Comparison of ENCODE assay signal across 8 cellular contexts in genomic region chr5:138541511-138541910, GRCh38. TPM values are rescaled to one million over a fixed set of nuclear protein-coding genes. Genes with fewer than 3 reads are reported as not detected.
DNase-seq lines count a peak whose midpoint lies in the region; ATAC-seq, FAIRE-seq and TF ChIP-seq lines count a peak whose summit lies in the region.

No MANE protein-coding gene starts in this region.

- no peak overlapping the region for H2BK12ac ChIP-seq in H9 (ENCODE audit: insufficient read length, low read depth, low read length)

- intact Hi-C loops in activated B cell treated with CpG ODN at 0.5 μM for 24 hours (cut with micrococcal nuclease): no loop called here

- WGBS in H9 (ENCODE audit: extremely low coverage, insufficient read length, low lambda C conversion rate): no CpG with 5 or more reads among the region's 2 CpGs

- no peak overlapping the region for H2BK5ac ChIP-seq in H9 (ENCODE audit: insufficient read length, low read length)

- H2BK120ac ChIP-seq in H9 (ENCODE audit: low read depth, low read length, poor library complexity, severe bottlenecking): no peak overlapping the region

- H3K4me1 ChIP-seq in H9 (ENCODE audit: insufficient read depth, low read length) (no peaks in the 10 kb centered on the region), skeletal muscle tissue (ENCODE audit: control insufficient read depth in 3 of 3, insufficient read depth in 3 of 3, low read length in 3 of 3) (peaks cover 46 to 77% (median 50%) of the 10 kb centered on the region in 3 donors)

- no peak overlapping the region for H3K18ac ChIP-seq in H9 (ENCODE audit: insufficient read length, low read depth, low read length)

- TF ChIP-seq CTCF in H9 (conservative IDR thresholded peaks at IDR 0.05): no peak
- no peak for TF ChIP-seq CTCF in activated B cell treated with CpG ODN at 0.5 μM for 24 hours (IDR thresholded peaks at IDR 0.05)

- POLR2A ChIA-PET in activated B cell treated with CpG ODN at 0.5 μM for 24 hours (lab: Charles Lee): interaction anchor here (0.6 to 1.1 kb wide), 2 partner anchors 19 to 77 kb away, joined by 3 to 7 read pairs; no protein-coding TSS in a partner anchor

- H3K23me2 ChIP-seq in H9 (ENCODE audit: insufficient read length, low read depth, low read length, poor library complexity, severe bottlenecking): peaks cover 11% of the 10 kb centered on the region

- H3K9me3 ChIP-seq in H9 (ENCODE audit: control insufficient read depth, low read depth, low read length) (no peaks in the 10 kb centered on the region), skeletal muscle tissue (ENCODE audit: control insufficient read depth in 3 of 3, low read length in 3 of 3) (no peaks in the 10 kb centered on the region)

- no peak overlapping the region for H4K5ac ChIP-seq in H9 (ENCODE audit: insufficient read length, low read depth, low read length)

- no peak overlapping the region for H3K14ac ChIP-seq in H9 (ENCODE audit: insufficient read depth, low read length)

- H3K79me1 ChIP-seq in H9 (ENCODE audit: insufficient read depth, low read depth, low read length, poor library complexity, severe bottlenecking): peaks cover 6% of the 10 kb centered on the region

- H3T11ph ChIP-seq in H9 (ENCODE audit: low read length): no peak overlapping the region

- H3K9me3 Mint-ChIP-seq in H9 (no peaks in the 10 kb centered on the region), activated B cell treated with CpG ODN at 0.5 μM for 24 hours (no peaks in the 10 kb centered on the region)

- H2BK20ac ChIP-seq in H9 (ENCODE audit: low read depth, low read length, poor library complexity, severe bottlenecking): no peak overlapping the region

- peak overlapping the region; percentile 91 to 99 (median 94) for H3K4me3 ChIP-seq in skeletal muscle tissue (ENCODE audit: low read length in 3 of 3)

- no peak overlapping the region for H2AK5ac ChIP-seq in H9 (ENCODE audit: insufficient read length, low read length)

- no peak overlapping the region for H4K8ac ChIP-seq in H9 (replicated peaks; ENCODE audit: insufficient read length, low read depth, low read length)

- H3K79me2 ChIP-seq in H9 (ENCODE audit: insufficient read depth, low read length): peaks cover 68% of the 10 kb centered on the region

- no peaks in the 10 kb centered on the region for H4K20me1 ChIP-seq in H9 (ENCODE audit: control insufficient read depth, insufficient read depth, insufficient read length)

- ATAC-seq in activated B cell treated with CpG ODN at 0.5 μM for 24 hours (ENCODE audit: low read depth): no peak
- no peak for ATAC-seq in GM18868 (IDR thresholded peaks at IDR 0.05; ENCODE audit: unreplicated experiment)
- no peak for ATAC-seq in GM21737 (IDR thresholded peaks at IDR 0.05; ENCODE audit: unreplicated experiment)

- no peak overlapping the region for H2AFZ ChIP-seq in H9 (ENCODE audit: low read length)

- H3K4me2 ChIP-seq in H9 (ENCODE audit: insufficient read depth, insufficient read length, low read length): peak overlapping the region; percentile 94

- no peaks in the 10 kb centered on the region for H3K27me3 ChIP-seq in H9 (ENCODE audit: insufficient read depth, low read length)
- H3K27me3 ChIP-seq in skeletal muscle tissue (ENCODE audit: control insufficient read depth in 3 of 3, insufficient read depth in 3 of 3, low read length in 3 of 3): no peaks in the 10 kb centered on the region

- H3K56ac ChIP-seq in H9 (ENCODE audit: insufficient read length, low read depth, low read length): no peak overlapping the region

- H3K4me3 Mint-ChIP-seq in H9: peak overlapping the region; percentile 96 to 97
- peak overlapping the region; percentile 100 for H3K4me3 Mint-ChIP-seq in activated B cell treated with CpG ODN at 0.5 μM for 24 hours

- no peak for DNase-seq in H9
- no peak for DNase-seq in activated B cell treated with CpG ODN at 0.5 μM for 24 hours
- peak; percentile 46 for DNase-seq in foreskin melanocyte
- DNase-seq in frontal cortex (ENCODE audit: low spot score in 2 of 2): no peak
- DNase-seq in stimulated activated CD4-positive, alpha-beta T cell treated with anti-CD3 and anti-CD28 coated beads, Interleukin-2, amount 100 ng/mL, for 24 hours: no peak

- H3K36me3 Mint-ChIP-seq in H9 (ENCODE audit: insufficient read depth in 1 of 3, low read depth in 3 of 3) (peaks cover 18 to 48% (median 45%) of the 10 kb centered on the region in 3 experiments), activated B cell treated with CpG ODN at 0.5 μM for 24 hours (ENCODE audit: low read depth) (peaks cover 45% of the 10 kb centered on the region)

- FAIRE-seq in frontal cortex (lab: Jason Lieb, UNC): no peak

- H3K9ac ChIP-seq in H9 (ENCODE audit: extremely low read depth, insufficient read length, low read length): peak overlapping the region; percentile 90
- H3K9ac ChIP-seq in skeletal muscle tissue (ENCODE audit: low read depth in 1 of 3, low read length in 3 of 3): peak overlapping the region; percentile 60 to 100 (median 95)

- no peak overlapping the region for H3K4ac ChIP-seq in H9 (ENCODE audit: low read depth, low read length)

- H3K27ac ChIP-seq in H9 (ENCODE audit: insufficient read length, low read depth, low read length) (no peak overlapping the region), skeletal muscle tissue (ENCODE audit: low read depth, low read length) (peak overlapping the region; percentile 100)

- H3K4me1 Mint-ChIP-seq in H9 (peaks cover 30 to 31% of the 10 kb centered on the region in 2 experiments), activated B cell treated with CpG ODN at 0.5 μM for 24 hours (peaks cover 68% of the 10 kb centered on the region)

- no peak overlapping the region for H2BK15ac ChIP-seq in H9 (ENCODE audit: low read depth, low read length)

- H3K27ac Mint-ChIP-seq in H9 (peak overlapping the region; percentile 97 to 99 (median 97); a peak in 6 of 7 replicates), activated B cell treated with CpG ODN at 0.5 μM for 24 hours (peak overlapping the region; percentile 99)

- CTCF ChIA-PET in activated B cell treated with CpG ODN at 0.5 μM for 24 hours (lab: Charles Lee): no interaction called here

- H3K23ac ChIP-seq in H9 (ENCODE audit: insufficient read length, low read depth, low read length): no peak overlapping the region

- no peaks in the 10 kb centered on the region for H3K36me3 ChIP-seq in skeletal muscle tissue (ENCODE audit: control insufficient read depth in 3 of 3, insufficient read depth in 3 of 3, low read length in 3 of 3)

- no peak overlapping the region for H4K91ac ChIP-seq in H9 (ENCODE audit: insufficient read length, low read depth, low read length)

- H3K27me3 Mint-ChIP-seq in H9 (ENCODE audit: low read depth) (no peaks in the 10 kb centered on the region; the same call in 1 of the 2 replicates), activated B cell treated with CpG ODN at 0.5 μM for 24 hours (no peaks in the 10 kb centered on the region)

RNA-seq across cellular contexts. Expression of gene ETF1, which starts 1.5 kb away (rescaled TPM):
- total RNA-seq in H9 (2021) (175 and 183 TPM in 2 replicates), activated B cell treated with CpG ODN at 0.5 μM for 24 hours (95.7 and 99.6 TPM in 2 replicates), skeletal muscle tissue (45.4 TPM), frontal cortex (71.7 TPM)

RNA-seq across cellular contexts. Expression of gene HSPA9, which starts 33.7 kb away (rescaled TPM):
- total RNA-seq in H9 (2021): 397 and 399 TPM in 2 replicates
- 223 and 224 TPM in 2 replicates for total RNA-seq in activated B cell treated with CpG ODN at 0.5 μM for 24 hours
- 145 TPM for total RNA-seq in skeletal muscle tissue
- 216 TPM for total RNA-seq in frontal cortex
